In genomic region chr19:49590071-49590970, GRCh38 we compare ENCODE assay signal across 8 cellular contexts. TPM values are rescaled to one million over a fixed set of nuclear protein-coding genes. Genes with fewer than 3 reads are reported as not detected.
DNase-seq lines count a peak whose midpoint lies in the region; ATAC-seq and TF ChIP-seq lines count a peak whose summit lies in the region.

No MANE protein-coding gene starts in this region.

- no peak for TF ChIP-seq EP300 in esophagus muscularis mucosa (IDR thresholded peaks at IDR 0.05)

- DNase-seq in DMS 273 treated with DMSO at 0.1 percent for 48 hours (lab: John Stamatoyannopoulos, UW): peak; percentile 98
- peak; percentile 99 for DNase-seq in Jurkat, Clone E6-1 (ENCODE audit: low read depth, low spot score)
- DNase-seq in activated T-cell treated with anti-CD3 and anti-CD28 coated beads, Interleukin-2, amount 50 U/mL, for 48 hours: peak; percentile 95 to 96
- peak; percentile 99 for DNase-seq in esophagus muscularis mucosa (ENCODE audit: extremely low spot score)
- peak; percentile 85 for DNase-seq in stimulated activated CD8-positive, alpha-beta memory T cell treated with anti-CD3 and anti-CD28 coated beads, Interleukin-7, amount 100 ng/mL, for 24 hours (ENCODE audit: low read depth)

- H3K27me3 ChIP-seq in esophagus muscularis mucosa (no peaks in the 10 kb centered on the region), muscle layer of duodenum (ENCODE audit: low read depth, low read length) (no peaks in the 10 kb centered on the region)

- peak overlapping the region; percentile 93 for H3K4me3 ChIP-seq in Jurkat, Clone E6-1 (ENCODE audit: low read length)
- H3K4me3 ChIP-seq in esophagus muscularis mucosa (peak overlapping the region; percentile 85 to 96 (median 92)), muscle layer of duodenum (ENCODE audit: low read depth in 1 of 2, low read length in 2 of 2) (peak overlapping the region; percentile 74 to 75)

- TF ChIP-seq CTCF in esophagus muscularis mucosa (IDR thresholded peaks at IDR 0.05): peak in 1 of 3 experiments; percentile 16

- H3K27ac ChIP-seq in esophagus muscularis mucosa (replicated peaks in 1 of 4) (peak overlapping the region; percentile 84 to 96 (median 94)), muscle layer of duodenum (ENCODE audit: low read length) (peak overlapping the region; percentile 85)

- peak; percentile 57 for ATAC-seq in GM21515 (IDR thresholded peaks at IDR 0.05; ENCODE audit: unreplicated experiment)

- H3K9me3 ChIP-seq in esophagus muscularis mucosa: no peaks in the 10 kb centered on the region
- no peaks in the 10 kb centered on the region for H3K9me3 ChIP-seq in muscle layer of duodenum (ENCODE audit: control insufficient read depth in 1 of 2, low read length in 2 of 2)

- intact Hi-C loops in esophagus muscularis mucosa (cut with DNase I): loop anchor here (5.0 kb wide), 1 partner anchor 87 kb away; the partner anchor contains the start of gene PRMT1

- peaks cover 12 to 14% (median 13%) of the 10 kb centered on the region in 4 donors for H3K36me3 ChIP-seq in esophagus muscularis mucosa
- peaks cover 6 to 11% of the 10 kb centered on the region in 2 donors for H3K36me3 ChIP-seq in muscle layer of duodenum (ENCODE audit: control insufficient read depth in 1 of 2, insufficient read depth in 2 of 2, low read length in 2 of 2)

- no peak for TF ChIP-seq POLR2A in esophagus muscularis mucosa (IDR thresholded peaks at IDR 0.05; ENCODE audit: low read depth)

- peaks cover 22 to 44% (median 40%) of the 10 kb centered on the region in 4 donors for H3K4me1 ChIP-seq in esophagus muscularis mucosa
- peaks cover 7 to 23% of the 10 kb centered on the region in 2 donors for H3K4me1 ChIP-seq in muscle layer of duodenum (ENCODE audit: control insufficient read depth in 1 of 2, insufficient read depth in 2 of 2, low read length in 2 of 2)

- under 1% methylated on average over 24 of the region's 58 CpGs for WGBS in esophagus muscularis mucosa

TF ChIP-seq in PFSK-1, 5 proteins besides CTCF, POLR2A, EP300 and RAD21:
- TF ChIP-seq FOXP2 (optimal IDR thresholded peaks at IDR 0.05; ENCODE audit: borderline replicate concordance, extremely low read depth, extremely low read length, insufficient read depth) (peak; percentile 11), POLR2AphosphoS5 (IDR thresholded peaks at IDR 0.05; ENCODE audit: low read depth, low read length) (peak; percentile 97), REST (IDR thresholded peaks at IDR 0.05; ENCODE audit: insufficient read depth in 1 of 2, low read depth in 2 of 2, low read length in 2 of 2) (no peak), TAF1 (IDR thresholded peaks at IDR 0.05; ENCODE audit: borderline replicate concordance, insufficient read depth, low read length) (peak; percentile 94)

RNA-seq across cellular contexts. Expression of gene PRR12, which starts 0.7 kb away (rescaled TPM):
- polyA plus RNA-seq in Jurkat, Clone E6-1 (2012; ENCODE audit: insufficient read depth, insufficient read length): 14.4 TPM
- polyA plus RNA-seq in PFSK-1 (2012; ENCODE audit: insufficient read length, low read depth): 26.1 TPM
- total RNA-seq in esophagus muscularis mucosa: 10 to 100 TPM in 3 of 4 donors, 1 to 10 TPM in 1; 9.4 to 29.1 (median 16.3) TPM

RNA-seq across cellular contexts. Expression of gene PRRG2, which starts 9.2 kb away (rescaled TPM):
- polyA plus RNA-seq in Jurkat, Clone E6-1 (2012; ENCODE audit: insufficient read depth, insufficient read length): 0.66 TPM
- polyA plus RNA-seq in PFSK-1 (2012; ENCODE audit: insufficient read length, low read depth): 0.26 TPM
- total RNA-seq in esophagus muscularis mucosa: 1 to 10 TPM in 2 of 4 donors, under 1 TPM in 1, not detected in 1; 0.17 to 2.5 (median 1.6) TPM

RNA-seq across cellular contexts. Expression of gene NOSIP, which starts 10.0 kb away (rescaled TPM):
- 137 TPM for polyA plus RNA-seq in Jurkat, Clone E6-1 (2012; ENCODE audit: insufficient read depth, insufficient read length)
- polyA plus RNA-seq in PFSK-1 (2012; ENCODE audit: insufficient read length, low read depth): 161 TPM
- total RNA-seq in esophagus muscularis mucosa: 10 to 100 TPM; 51.0 to 71.6 (median 59.2) TPM

RNA-seq across cellular contexts. Expression of gene RRAS, which starts 49.6 kb away (rescaled TPM):
- 16.7 TPM for polyA plus RNA-seq in Jurkat, Clone E6-1 (2012; ENCODE audit: insufficient read depth, insufficient read length)
- 67.9 TPM for polyA plus RNA-seq in PFSK-1 (2012; ENCODE audit: insufficient read length, low read depth)
- 100 to 1,000 TPM; 134 to 205 (median 187) TPM for total RNA-seq in esophagus muscularis mucosa

RNA-seq across cellular contexts. Expression of gene SCAF1, which starts 51.7 kb away (rescaled TPM):
- 34.5 TPM for polyA plus RNA-seq in Jurkat, Clone E6-1 (2012; ENCODE audit: insufficient read depth, insufficient read length)
- polyA plus RNA-seq in PFSK-1 (2012; ENCODE audit: insufficient read length, low read depth): 79.8 TPM
- total RNA-seq in esophagus muscularis mucosa: 10 to 100 TPM; 19.2 to 50.9 (median 30.9) TPM

Comparison
In these comparisons a context has a peak if more than half of its experiments do, and no peak if none do; other contexts are left out.
1. Peak in every context shown above with its lines: DNase-seq, ATAC-seq, H3K4me3 ChIP-seq and H3K27ac ChIP-seq.